Comparison of ENCODE assay signal across 14 cellular contexts in the genomic region with DNA sequence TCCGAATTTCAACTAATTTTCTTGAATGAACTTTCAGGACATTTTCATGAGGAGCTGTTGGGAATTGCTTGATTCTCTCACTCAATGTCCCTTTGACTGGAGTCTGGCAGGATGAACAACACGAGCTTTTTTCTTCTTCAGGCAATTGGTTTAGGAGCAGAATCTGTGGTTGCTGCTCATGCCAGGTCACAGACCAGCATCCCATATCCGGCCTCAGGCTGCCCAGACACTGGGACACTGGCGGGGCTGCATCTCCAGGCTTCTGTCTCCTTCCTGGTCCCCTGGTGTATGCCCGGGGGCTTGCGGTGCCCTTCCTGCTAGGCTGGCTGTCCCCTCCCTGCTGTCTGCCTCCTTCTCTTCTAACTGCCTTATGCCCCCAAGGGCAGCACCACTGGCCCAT.
"Had no signal": no experiment of that assay in that cellular context is flagged by ENCODE, and none has a peak within 500 bp of the region (broad histone marks: within the 10 kb centered on the region; RNA-seq: fewer than 3 reads in every experiment).

No MANE protein-coding gene starts in this region.

- H3K9me3 ChIP-seq: colonic mucosa, esophagus squamous epithelium, gastroesophageal sphincter had no signal

- ATAC-seq: gastroesophageal sphincter had no signal

- H3K27ac ChIP-seq: colonic mucosa, esophagus squamous epithelium, gastroesophageal sphincter, right atrium auricular region, sigmoid colon, skin epidermis had no signal

- H3K4me3 ChIP-seq: colonic mucosa, esophagus squamous epithelium, gastroesophageal sphincter, right atrium auricular region, sigmoid colon, skin epidermis had no signal

- DNase-seq: colonic mucosa; dermis blood vessel endothelial cell; esophagus squamous epithelium; foreskin fibroblast; kidney glomerular epithelial cell; natural killer cell; sigmoid colon; stimulated activated CD4-positive, alpha-beta T cell treated with anti-CD3 and anti-CD28 coated beads, Interleukin-2, amount 100 ng/mL, for 24 hours; stimulated activated CD4-positive, alpha-beta T cell treated with anti-CD3 and anti-CD28 coated beads, Interleukin-4, amount 100 ng/mL, for 4 hours; stimulated activated naive CD4-positive, alpha-beta T cell; trophoblast cell had no signal

- H3K4me1 ChIP-seq: colonic mucosa, esophagus squamous epithelium, gastroesophageal sphincter, right atrium auricular region, sigmoid colon had no signal

- H3K27me3 ChIP-seq: colonic mucosa, right atrium auricular region, sigmoid colon had no signal

- H3K36me3 ChIP-seq: colonic mucosa, esophagus squamous epithelium, gastroesophageal sphincter, right atrium auricular region, sigmoid colon had no signal
